Comparison of ENCODE assay signal across 23 cellular contexts in genomic region chr17:17030515-17031211, GRCh38. TPM values are rescaled to one million over a fixed set of nuclear protein-coding genes. Genes with fewer than 3 reads are reported as not detected.
DNase-seq lines count a peak whose midpoint lies in the region; ATAC-seq and TF ChIP-seq lines count a peak whose summit lies in the region.
"Had no signal": no experiment of that assay in that cellular context is flagged by ENCODE, and none has a peak within 500 bp of the region (broad histone marks: within the 10 kb centered on the region; RNA-seq: fewer than 3 reads in every experiment).

No MANE protein-coding gene starts in this region.

- H3K27ac Mint-ChIP-seq in activated naive CD8-positive, alpha-beta T cell treated with anti-CD3 and anti-CD28 coated beads for 36 hours = peak overlapping the region; percentile 34
- H3K27ac Mint-ChIP-seq in activated naive CD8-positive, alpha-beta T cell treated with anti-CD3 and anti-CD28 coated beads, Interleukin-2, amount 50 U/mL, for 24 hours = no peak overlapping the region
- no peak overlapping the region for H3K27ac Mint-ChIP-seq in activated T-helper 17 cell treated with anti-CD3 and anti-CD28 coated beads, Interleukin-2, amount 50 U/mL, for 72 hours
- H3K27ac Mint-ChIP-seq in activated T-cell treated with anti-CD3 and anti-CD28 coated beads, Interleukin-2, amount 50 U/mL, for 24 hours = no peak overlapping the region
- H3K27ac Mint-ChIP-seq: activated CD4-positive, alpha-beta T cell treated with anti-CD3 and anti-CD28 coated beads, Interleukin-2, amount 10 ng/mL, durations not matched to agents 7 days and 5 days; activated naive CD4-positive, alpha-beta T cell treated with anti-CD3 and anti-CD28 coated beads for 36 hours; nephron progenitor cell had no signal

- H3K4me3 ChIP-seq in WERI-Rb-1 (ENCODE audit: low read depth, low read length) (no peak overlapping the region), tibial artery (no peak overlapping the region)
- H3K4me3 ChIP-seq: coronary artery, gastroesophageal sphincter, lower lobe of right lung, MG63, SK-N-MC had no signal

- no peak for TF ChIP-seq CTCF in WERI-Rb-1 (IDR thresholded peaks at IDR 0.05; ENCODE audit: low read depth, low read length)
- TF ChIP-seq CTCF in tibial artery (IDR thresholded peaks at IDR 0.05) = no peak

- no peak for DNase-seq in activated naive CD8-positive, alpha-beta T cell treated with anti-CD3 and anti-CD28 coated beads for 36 hours
- no peak for DNase-seq in activated naive CD8-positive, alpha-beta T cell treated with anti-CD3 and anti-CD28 coated beads, Interleukin-2, amount 50 U/mL, for 24 hours
- DNase-seq in WERI-Rb-1 (no peak), medulla oblongata (ENCODE audit: extremely low spot score) (peak; percentile 30), tibial artery (no peak), NCI-H2107 (lab: John Stamatoyannopoulos, UW) (no peak)
- DNase-seq in activated T-cell treated with anti-CD3 and anti-CD28 coated beads, Interleukin-2, amount 50 U/mL, for 24 hours = no peak
- DNase-seq: activated CD4-positive, alpha-beta T cell treated with anti-CD3 and anti-CD28 coated beads, Interleukin-2, amount 10 ng/mL, durations not matched to agents 7 days and 5 days; activated CD8-positive, alpha-beta memory T cell treated with anti-CD3 and anti-CD28 coated beads, Interleukin-2, amount 50 U/mL, for 48 hours; activated naive CD4-positive, alpha-beta T cell treated with anti-CD3 and anti-CD28 coated beads for 36 hours; CD8-positive, alpha-beta memory T cell; lower lobe of right lung; MG63; NCI-H187; NCI-H446; nephron progenitor cell; stimulated activated CD4-positive, alpha-beta T cell treated with anti-CD3 and anti-CD28 coated beads, Interleukin-15, amount 100 ng/mL, for 24 hours; stimulated activated naive CD4-positive, alpha-beta T cell had no signal

- H3K36me3 ChIP-seq in WERI-Rb-1 (no peaks in the 10 kb centered on the region), tibial artery (no peaks in the 10 kb centered on the region)
- H3K36me3 ChIP-seq: gastroesophageal sphincter, lower lobe of right lung, MG63 had no signal

- H3K9me3 Mint-ChIP-seq in activated naive CD8-positive, alpha-beta T cell treated with anti-CD3 and anti-CD28 coated beads for 36 hours = no peaks in the 10 kb centered on the region
- no peaks in the 10 kb centered on the region for H3K9me3 Mint-ChIP-seq in activated naive CD8-positive, alpha-beta T cell treated with anti-CD3 and anti-CD28 coated beads, Interleukin-2, amount 50 U/mL, for 24 hours
- H3K9me3 Mint-ChIP-seq in activated T-helper 17 cell treated with anti-CD3 and anti-CD28 coated beads, Interleukin-2, amount 50 U/mL, for 72 hours = no peaks in the 10 kb centered on the region
- no peaks in the 10 kb centered on the region for H3K9me3 Mint-ChIP-seq in activated T-cell treated with anti-CD3 and anti-CD28 coated beads, Interleukin-2, amount 50 U/mL, for 24 hours
- H3K9me3 Mint-ChIP-seq: activated CD4-positive, alpha-beta T cell treated with anti-CD3 and anti-CD28 coated beads, Interleukin-2, amount 10 ng/mL, durations not matched to agents 7 days and 5 days; activated naive CD4-positive, alpha-beta T cell treated with anti-CD3 and anti-CD28 coated beads for 36 hours; CD8-positive, alpha-beta memory T cell; nephron progenitor cell had no signal

- H3K36me3 Mint-ChIP-seq in activated naive CD8-positive, alpha-beta T cell treated with anti-CD3 and anti-CD28 coated beads for 36 hours = no peaks in the 10 kb centered on the region
- no peaks in the 10 kb centered on the region for H3K36me3 Mint-ChIP-seq in activated naive CD8-positive, alpha-beta T cell treated with anti-CD3 and anti-CD28 coated beads, Interleukin-2, amount 50 U/mL, for 24 hours (ENCODE audit: low read depth)
- H3K36me3 Mint-ChIP-seq in activated T-helper 17 cell treated with anti-CD3 and anti-CD28 coated beads, Interleukin-2, amount 50 U/mL, for 72 hours (ENCODE audit: low read depth) = no peaks in the 10 kb centered on the region
- H3K36me3 Mint-ChIP-seq in activated T-cell treated with anti-CD3 and anti-CD28 coated beads, Interleukin-2, amount 50 U/mL, for 24 hours (ENCODE audit: low read depth) = no peaks in the 10 kb centered on the region
- H3K36me3 Mint-ChIP-seq: CD8-positive, alpha-beta memory T cell had no signal

- H3K9me3 ChIP-seq in WERI-Rb-1 (ENCODE audit: severe bottlenecking) = no peaks in the 10 kb centered on the region
- H3K9me3 ChIP-seq in tibial artery = no peaks in the 10 kb centered on the region
- H3K9me3 ChIP-seq: gastroesophageal sphincter, lower lobe of right lung, MG63 had no signal

- no peaks in the 10 kb centered on the region for H3K4me1 Mint-ChIP-seq in activated naive CD8-positive, alpha-beta T cell treated with anti-CD3 and anti-CD28 coated beads for 36 hours
- no peaks in the 10 kb centered on the region for H3K4me1 Mint-ChIP-seq in activated naive CD8-positive, alpha-beta T cell treated with anti-CD3 and anti-CD28 coated beads, Interleukin-2, amount 50 U/mL, for 24 hours
- no peaks in the 10 kb centered on the region for H3K4me1 Mint-ChIP-seq in activated T-helper 17 cell treated with anti-CD3 and anti-CD28 coated beads, Interleukin-2, amount 50 U/mL, for 72 hours
- no peaks in the 10 kb centered on the region for H3K4me1 Mint-ChIP-seq in activated T-cell treated with anti-CD3 and anti-CD28 coated beads, Interleukin-2, amount 50 U/mL, for 24 hours (ENCODE audit: low read depth)
- H3K4me1 Mint-ChIP-seq: activated CD4-positive, alpha-beta T cell treated with anti-CD3 and anti-CD28 coated beads, Interleukin-2, amount 10 ng/mL, durations not matched to agents 7 days and 5 days; CD8-positive, alpha-beta memory T cell had no signal

- intact Hi-C loops in tibial artery (cut with DNase I; ENCODE audit: low total_unique reads) = loop anchor here (10.0 kb wide), 1 partner anchor 174 kb away; the partner anchor contains the start of gene PLD6

- no peaks in the 10 kb centered on the region for H3K27me3 Mint-ChIP-seq in activated naive CD8-positive, alpha-beta T cell treated with anti-CD3 and anti-CD28 coated beads for 36 hours
- H3K27me3 Mint-ChIP-seq in activated naive CD8-positive, alpha-beta T cell treated with anti-CD3 and anti-CD28 coated beads, Interleukin-2, amount 50 U/mL, for 24 hours = no peaks in the 10 kb centered on the region
- no peaks in the 10 kb centered on the region for H3K27me3 Mint-ChIP-seq in activated T-helper 17 cell treated with anti-CD3 and anti-CD28 coated beads, Interleukin-2, amount 50 U/mL, for 72 hours
- H3K27me3 Mint-ChIP-seq in activated T-cell treated with anti-CD3 and anti-CD28 coated beads, Interleukin-2, amount 50 U/mL, for 24 hours = no peaks in the 10 kb centered on the region

- peak overlapping the region; percentile 89 for H3K27ac ChIP-seq in WERI-Rb-1
- peak overlapping the region; percentile 61 to 64 for H3K27ac ChIP-seq in tibial artery
- H3K27ac ChIP-seq: gastroesophageal sphincter, lower lobe of right lung, SK-N-MC had no signal

- no peaks in the 10 kb centered on the region for H3K27me3 ChIP-seq in WERI-Rb-1 (ENCODE audit: insufficient read depth, low read depth, severe bottlenecking)
- no peaks in the 10 kb centered on the region for H3K27me3 ChIP-seq in tibial artery
- H3K27me3 ChIP-seq: gastroesophageal sphincter, MG63 had no signal

- ATAC-seq in activated naive CD8-positive, alpha-beta T cell treated with anti-CD3 and anti-CD28 coated beads, Interleukin-2, amount 50 U/mL, for 24 hours = no peak
- no peak for ATAC-seq in activated T-helper 17 cell treated with anti-CD3 and anti-CD28 coated beads, Interleukin-2, amount 50 U/mL, for 72 hours (replicated peaks)
- ATAC-seq: gastroesophageal sphincter, lower lobe of right lung had no signal

- H3K4me1 ChIP-seq in tibial artery = peaks cover 0 to 35% (median 29%) of the 10 kb centered on the region in 4 donors

- H3K4me3 Mint-ChIP-seq in activated naive CD8-positive, alpha-beta T cell treated with anti-CD3 and anti-CD28 coated beads for 36 hours = no peak overlapping the region
- no peak overlapping the region for H3K4me3 Mint-ChIP-seq in activated naive CD8-positive, alpha-beta T cell treated with anti-CD3 and anti-CD28 coated beads, Interleukin-2, amount 50 U/mL, for 24 hours
- H3K4me3 Mint-ChIP-seq in activated T-helper 17 cell treated with anti-CD3 and anti-CD28 coated beads, Interleukin-2, amount 50 U/mL, for 72 hours = no peak overlapping the region
- H3K4me3 Mint-ChIP-seq in activated T-cell treated with anti-CD3 and anti-CD28 coated beads, Interleukin-2, amount 50 U/mL, for 24 hours = no peak overlapping the region
- H3K4me3 Mint-ChIP-seq: activated CD4-positive, alpha-beta T cell treated with anti-CD3 and anti-CD28 coated beads, Interleukin-2, amount 10 ng/mL, durations not matched to agents 7 days and 5 days; activated naive CD4-positive, alpha-beta T cell treated with anti-CD3 and anti-CD28 coated beads for 36 hours; CD8-positive, alpha-beta memory T cell; nephron progenitor cell had no signal

RNA-seq across cellular contexts. Expression of gene MPRIP, which starts 11.6 kb away (rescaled TPM):
- 100 to 1,000 TPM; 130 to 143 TPM for total RNA-seq in activated naive CD8-positive, alpha-beta T cell treated with anti-CD3 and anti-CD28 coated beads for 36 hours
- 100 to 1,000 TPM; 204 to 207 TPM for total RNA-seq in activated T-helper 17 cell treated with anti-CD3 and anti-CD28 coated beads, Interleukin-2, amount 50 U/mL, for 72 hours

RNA-seq across cellular contexts. Expression of gene TNFRSF13B, which starts 58.7 kb away (rescaled TPM):
- total RNA-seq in activated naive CD8-positive, alpha-beta T cell treated with anti-CD3 and anti-CD28 coated beads for 36 hours = under 1 TPM; 0.31 to 0.52 TPM
- not detected for total RNA-seq in activated T-helper 17 cell treated with anti-CD3 and anti-CD28 coated beads, Interleukin-2, amount 50 U/mL, for 72 hours
- total RNA-seq: activated CD4-positive, alpha-beta T cell treated with anti-CD3 and anti-CD28 coated beads, Interleukin-2, amount 10 ng/mL, durations not matched to agents 7 days and 5 days; activated naive CD4-positive, alpha-beta T cell treated with anti-CD3 and anti-CD28 coated beads for 36 hours; CD8-positive, alpha-beta memory T cell; renal cortical epithelial cell had no signal
